In genomic region chr7:129903935-129904334, GRCh38 we compare ENCODE assay signal across 16 cellular contexts. TPM values are rescaled to one million over a fixed set of nuclear protein-coding genes. Genes with fewer than 3 reads are reported as not detected.
DNase-seq lines count a peak whose midpoint lies in the region; ATAC-seq and TF ChIP-seq lines count a peak whose summit lies in the region.
"Had no signal": no experiment of that assay in that cellular context is flagged by ENCODE, and none has a peak within 500 bp of the region (broad histone marks: within the 10 kb centered on the region; RNA-seq: fewer than 3 reads in every experiment).

No MANE protein-coding gene starts in this region.

- peaks cover 24 to 48% (median 40%) of the 10 kb centered on the region in 5 donors for H3K36me3 Mint-ChIP-seq in naive thymus-derived CD4-positive, alpha-beta T cell

- H3K27me3 ChIP-seq in naive thymus-derived CD4-positive, alpha-beta T cell (ENCODE audit: control insufficient read depth in 2 of 2, insufficient read depth in 2 of 2, low read length in 2 of 2): no peaks in the 10 kb centered on the region
- H3K27me3 ChIP-seq in right lobe of liver: no peaks in the 10 kb centered on the region

- CTCF ChIA-PET in naive thymus-derived CD4-positive, alpha-beta T cell (lab: Charles Lee): interaction anchor here (0.7 kb wide), 1 partner anchor 26 kb away, joined by 5 read pairs; no protein-coding TSS in a partner anchor

- H3K9me3 Mint-ChIP-seq in naive thymus-derived CD4-positive, alpha-beta T cell: peaks cover 0 to 19% (median 5%) of the 10 kb centered on the region in 11 donors

- H3K9me3 ChIP-seq in naive thymus-derived CD4-positive, alpha-beta T cell (ENCODE audit: control insufficient read depth in 2 of 3, low read length in 3 of 3): no peaks in the 10 kb centered on the region
- H3K9me3 ChIP-seq in right lobe of liver: no peaks in the 10 kb centered on the region
- H3K9me3 ChIP-seq: SK-N-SH had no signal

- peak overlapping the region in 7 of 9 donors; percentile 58 to 96 (median 89) for H3K27ac Mint-ChIP-seq in naive thymus-derived CD4-positive, alpha-beta T cell

- no peak for DNase-seq in naive thymus-derived CD4-positive, alpha-beta T cell
- DNase-seq in SKM-1 (lab: John Stamatoyannopoulos, UW; ENCODE audit: unreplicated experiment) (no peak), activated gamma-delta T cell treated with Interleukin-2 at 50 U/mL for 16 hours (no peak), NCI-H2029 treated with DMSO at 0.1 percent for 48 hours (lab: John Stamatoyannopoulos, UW) (no peak), right lobe of liver (no peak)
- DNase-seq: activated effector memory CD4-positive, alpha-beta T cell treated with anti-CD3 and anti-CD28 coated beads, Interleukin-2, amount 50 U/mL, for 16 hours; cerebellar nuclear complex; erythroblast; H7; mammary epithelial cell; NCI-H1092 treated with DMSO at 0.1 percent for 48 hours; NCI-H774; SK-N-SH had no signal

- H3K4me3 Mint-ChIP-seq in naive thymus-derived CD4-positive, alpha-beta T cell: peak overlapping the region in 5 of 10 donors; percentile 26 to 78 (median 66)

- POLR2A ChIA-PET in naive thymus-derived CD4-positive, alpha-beta T cell (lab: Charles Lee): interaction anchor here (0.6 kb wide), 1 partner anchor 10 kb away, joined by 4 read pairs; no protein-coding TSS in a partner anchor

- ATAC-seq in GM18508 (IDR thresholded peaks at IDR 0.05; ENCODE audit: insufficient read depth, unreplicated experiment) (peak; percentile 70), GM21723 (IDR thresholded peaks at IDR 0.05; ENCODE audit: unreplicated experiment) (peak; percentile 78), HG03571 (IDR thresholded peaks at IDR 0.05; ENCODE audit: unreplicated experiment) (peak; percentile 82), right lobe of liver (no peak)
- no peak for ATAC-seq in naive thymus-derived CD4-positive, alpha-beta T cell

- H3K27ac ChIP-seq in naive thymus-derived CD4-positive, alpha-beta T cell (ENCODE audit: low read depth, low read length): no peak overlapping the region
- H3K27ac ChIP-seq in right lobe of liver: no peak overlapping the region

- WGBS in right lobe of liver (ENCODE audit: insufficient coverage, low coverage, low lambda C conversion rate, missing lambda C conversion rate): 76% methylated on average over 5 of the region's 5 CpGs

- no peak for TF ChIP-seq CTCF in right lobe of liver (IDR thresholded peaks at IDR 0.05)

- peaks cover 27 to 63% of the 10 kb centered on the region in 2 donors for H3K4me1 ChIP-seq in naive thymus-derived CD4-positive, alpha-beta T cell (ENCODE audit: control insufficient read depth in 2 of 2, insufficient read depth in 2 of 2, low read length in 2 of 2)
- peaks cover 0 to 21% (median 5%) of the 10 kb centered on the region in 4 donors for H3K4me1 ChIP-seq in right lobe of liver

- H3K4me3 ChIP-seq in naive thymus-derived CD4-positive, alpha-beta T cell (ENCODE audit: low read length): no peak overlapping the region
- no peak overlapping the region for H3K4me3 ChIP-seq in right lobe of liver

- peaks cover 0 to 3% (median 0%) of the 10 kb centered on the region in 3 experiments for H3K36me3 ChIP-seq in naive thymus-derived CD4-positive, alpha-beta T cell (ENCODE audit: control insufficient read depth in 2 of 3, insufficient read depth in 3 of 3, low read length in 3 of 3)
- H3K36me3 ChIP-seq in right lobe of liver: no peaks in the 10 kb centered on the region

- H3K4me1 Mint-ChIP-seq in naive thymus-derived CD4-positive, alpha-beta T cell: peaks cover 28 to 97% (median 87%) of the 10 kb centered on the region in 7 donors

- intact Hi-C loops in naive thymus-derived CD4-positive, alpha-beta T cell (cut with micrococcal nuclease): no loop called here
- intact Hi-C loops in right lobe of liver (cut with DNase I): no loop called here

- no peaks in the 10 kb centered on the region for H3K27me3 Mint-ChIP-seq in naive thymus-derived CD4-positive, alpha-beta T cell

- TF ChIP-seq POLR2A in right lobe of liver (IDR thresholded peaks at IDR 0.05): no peak

RNA-seq across cellular contexts. Expression of gene UBE2H, which starts 48.8 kb away (rescaled TPM):
- 10 to 100 TPM; 32.0 to 69.2 (median 49.1) TPM for total RNA-seq in naive thymus-derived CD4-positive, alpha-beta T cell
- 10 to 100 TPM; 40.3 to 53.9 TPM for polyA plus RNA-seq in naive thymus-derived CD4-positive, alpha-beta T cell
- total RNA-seq in right lobe of liver: 10 to 100 TPM; 27.4 to 47.0 (median 35.6) TPM

Comparison
In these comparisons a context has a peak if more than half of its experiments do, and no peak if none do; other contexts are left out.
1. ATAC-seq: peak in GM18508 (single experiment), GM21723 (single experiment) and HG03571 (single experiment); none in naive thymus-derived CD4-positive, alpha-beta T cell (single experiment) and right lobe of liver (0 of 4).